Comparison of ENCODE assay signal across 23 cellular contexts in genomic region chr3:72664171-72664570, GRCh38.
"Had no signal": no experiment of that assay in that cellular context is flagged by ENCODE, and none has a peak within 500 bp of the region (broad histone marks: within the 10 kb centered on the region; RNA-seq: fewer than 3 reads in every experiment).

No MANE protein-coding gene starts in this region.

- H3K4me3 ChIP-seq: colonic mucosa, gastroesophageal sphincter, hepatocyte, ovary, skin epidermis, tibial artery, upper lobe of right lung had no signal

- H3K79me2 ChIP-seq: hepatocyte had no signal

- H3K27ac Mint-ChIP-seq: activated CD4-positive, alpha-beta T cell treated with anti-CD3 and anti-CD28 coated beads for 36 hours; activated naive CD4-positive, alpha-beta T cell treated with anti-CD3 and anti-CD28 coated beads for 36 hours; activated naive CD8-positive, alpha-beta T cell treated with anti-CD3 and anti-CD28 coated beads for 36 hours; nephron progenitor cell; progenitor cell of endocrine pancreas; stimulated activated naive CD8-positive, alpha-beta T cell treated with anti-CD3 and anti-CD28 coated beads, Interleukin-15, Interleukin-2, amounts not matched to agents 100 ng/mL and 50 ng/mL, for 24 hours had no signal

- H3K27me3 ChIP-seq: colonic mucosa, gastroesophageal sphincter, hepatocyte, ovary, tibial artery, upper lobe of right lung had no signal

- H3K4me2 ChIP-seq: hepatocyte had no signal

- H3K36me3 Mint-ChIP-seq: activated naive CD8-positive, alpha-beta T cell treated with anti-CD3 and anti-CD28 coated beads for 36 hours had no signal

- H3K9me3 ChIP-seq: colonic mucosa, gastroesophageal sphincter, ovary, tibial artery, upper lobe of right lung had no signal

- H3K27me3 Mint-ChIP-seq: activated CD4-positive, alpha-beta T cell treated with anti-CD3 and anti-CD28 coated beads for 36 hours; central memory CD8-positive, alpha-beta T cell; progenitor cell of endocrine pancreas had no signal

- H3K27ac ChIP-seq: colonic mucosa, gastroesophageal sphincter, ovary, upper lobe of right lung had no signal

- ATAC-seq: activated CD4-positive, alpha-beta T cell treated with anti-CD3 and anti-CD28 coated beads for 36 hours; gastroesophageal sphincter; left ventricle myocardium superior; upper lobe of right lung had no signal

- H3K4me1 ChIP-seq: colonic mucosa, upper lobe of right lung had no signal

- H2AFZ ChIP-seq: hepatocyte had no signal

- H3K9me3 Mint-ChIP-seq: activated naive CD4-positive, alpha-beta T cell treated with anti-CD3 and anti-CD28 coated beads for 36 hours; activated naive CD8-positive, alpha-beta T cell treated with anti-CD3 and anti-CD28 coated beads for 36 hours; central memory CD8-positive, alpha-beta T cell; stimulated activated naive CD8-positive, alpha-beta T cell treated with anti-CD3 and anti-CD28 coated beads, Interleukin-15, Interleukin-2, amounts not matched to agents 100 ng/mL and 50 ng/mL, for 24 hours had no signal

- H3K4me1 Mint-ChIP-seq: central memory CD8-positive, alpha-beta T cell had no signal

- H3K4me3 Mint-ChIP-seq: activated CD4-positive, alpha-beta T cell treated with anti-CD3 and anti-CD28 coated beads for 36 hours; activated naive CD4-positive, alpha-beta T cell treated with anti-CD3 and anti-CD28 coated beads for 36 hours; activated naive CD8-positive, alpha-beta T cell treated with anti-CD3 and anti-CD28 coated beads for 36 hours; central memory CD8-positive, alpha-beta T cell; nephron progenitor cell; stimulated activated naive CD8-positive, alpha-beta T cell treated with anti-CD3 and anti-CD28 coated beads, Interleukin-15, Interleukin-2, amounts not matched to agents 100 ng/mL and 50 ng/mL, for 24 hours had no signal

- DNase-seq: activated CD4-positive, alpha-beta T cell treated with anti-CD3 and anti-CD28 coated beads for 36 hours; activated CD4-positive, alpha-beta T cell treated with anti-CD3 and anti-CD28 coated beads, Interleukin-2, amount 50 U/mL, for 4 hours; activated CD4-positive, CD25-positive, alpha-beta regulatory T cell; activated effector memory CD4-positive, alpha-beta T cell treated with anti-CD3 and anti-CD28 coated beads, Interleukin-2, amount 50 U/mL, for 16 hours; activated naive CD4-positive, alpha-beta T cell treated with anti-CD3 and anti-CD28 coated beads for 36 hours; activated naive CD8-positive, alpha-beta T cell treated with anti-CD3 and anti-CD28 coated beads for 36 hours; colonic mucosa; effector memory CD4-positive, alpha-beta T cell; islet precursor cell; left cardiac atrium; left ventricle myocardium superior; nephron progenitor cell; ovary; stimulated activated CD4-positive, alpha-beta T cell treated with anti-CD3 and anti-CD28 coated beads, Interleukin-12 subunit alpha, Interleukin-12 subunit beta, amount 100 ng/mL, for 4 hours; stimulated activated CD4-positive, alpha-beta T cell treated with anti-CD3 and anti-CD28 coated beads, Interleukin-4, amount 100 ng/mL, for 1 hour; tibial artery; upper lobe of right lung had no signal

- H3K36me3 ChIP-seq: colonic mucosa, gastroesophageal sphincter, ovary, tibial artery, upper lobe of right lung had no signal
